8 cellular contexts compared by ENCODE assay signal in genomic region chr1:211734791-211735190, GRCh38. TPM values are rescaled to one million over a fixed set of nuclear protein-coding genes. Genes with fewer than 3 reads are reported as not detected.
DNase-seq lines count a peak whose midpoint lies in the region; ATAC-seq and TF ChIP-seq lines count a peak whose summit lies in the region.

No MANE protein-coding gene starts in this region.

- no peaks in the 10 kb centered on the region for H4K20me1 ChIP-seq in smooth muscle cell (ENCODE audit: low read depth)

- peaks cover 3% of the 10 kb centered on the region for H3F3A ChIP-seq in smooth muscle cell (ENCODE audit: low read depth)

- no peak for TF ChIP-seq EP300 in Ishikawa (IDR thresholded peaks at IDR 0.05; ENCODE audit: borderline replicate concordance)

- peak; percentile 59 for DNase-seq in NCI-H2196 treated with DMSO at 0.1 percent for 48 hours (lab: John Stamatoyannopoulos, UW; ENCODE audit: unreplicated experiment)
- DNase-seq in cerebellar cortex (ENCODE audit: low spot score) = peak; percentile 44
- no peak for DNase-seq in smooth muscle cell (lab: John Stamatoyannopoulos, UW; ENCODE audit: unreplicated experiment)
- no peak for DNase-seq in testis
- DNase-seq in foreskin melanocyte = no peak

- H3K4me3 ChIP-seq in smooth muscle cell (no peak overlapping the region), testis (no peak overlapping the region)

- H3K9me3 ChIP-seq in smooth muscle cell (replicated peaks; ENCODE audit: low read depth) (no peaks in the 10 kb centered on the region), testis (no peaks in the 10 kb centered on the region)

- ATAC-seq in GM18907 (IDR thresholded peaks at IDR 0.05; ENCODE audit: unreplicated experiment) = no peak
- no peak for ATAC-seq in HG03469 (IDR thresholded peaks at IDR 0.05; ENCODE audit: unreplicated experiment)

- intact Hi-C loops in testis (cut with DNase I; ENCODE audit: low total_unique reads) = no loop called here

- peaks cover 3% of the 10 kb centered on the region for H3K4me1 ChIP-seq in smooth muscle cell (ENCODE audit: low read depth)
- peaks cover 35% of the 10 kb centered on the region for H3K4me1 ChIP-seq in testis

- no peak overlapping the region for H3K9ac ChIP-seq in smooth muscle cell (ENCODE audit: low read depth)

- TF ChIP-seq RAD21 in Ishikawa (IDR thresholded peaks at IDR 0.05; ENCODE audit: low read depth) = no peak

- TF ChIP-seq POLR2A in testis (IDR thresholded peaks at IDR 0.05) = no peak

- no peak overlapping the region for H2AFZ ChIP-seq in smooth muscle cell (ENCODE audit: low read depth)

- H3K4me2 ChIP-seq in smooth muscle cell = peak overlapping the region; percentile 31

- H3K36me3 ChIP-seq in smooth muscle cell (ENCODE audit: low read depth) (no peaks in the 10 kb centered on the region), testis (ENCODE audit: low read depth, missing control alignments) (no peaks in the 10 kb centered on the region)

- H3K79me2 ChIP-seq in smooth muscle cell (ENCODE audit: low read depth) = no peaks in the 10 kb centered on the region

- 95% methylated on average over 4 of the region's 4 CpGs for WGBS in smooth muscle cell (ENCODE audit: low lambda C conversion rate)
- WGBS in testis, 2 donors = 55 to 64% methylated on average over 4 of the region's 4 CpGs

- H3K27ac ChIP-seq in smooth muscle cell (ENCODE audit: low read depth) = peak overlapping the region; percentile 57
- peak overlapping the region in 1 of 2 donors; percentile 80 for H3K27ac ChIP-seq in testis

- no peak for TF ChIP-seq CTCF in smooth muscle cell (IDR thresholded peaks at IDR 0.05; ENCODE audit: borderline replicate concordance, insufficient read depth, poor library complexity, severe bottlenecking)
- TF ChIP-seq CTCF in testis (IDR thresholded peaks at IDR 0.05) = no peak

- H3K27me3 ChIP-seq in smooth muscle cell (ENCODE audit: low read depth) (no peaks in the 10 kb centered on the region), testis (no peaks in the 10 kb centered on the region)

TF ChIP-seq in Ishikawa, 13 proteins besides CTCF, POLR2A, EP300 and RAD21:
- TF ChIP-seq TEAD4 (IDR thresholded peaks at IDR 0.05) (no peak), FOXM1 (IDR thresholded peaks at IDR 0.05; ENCODE audit: borderline replicate concordance, low read depth) (no peak), REST (IDR thresholded peaks at IDR 0.05; ENCODE audit: low read depth) (no peak), MAX (IDR thresholded peaks at IDR 0.05) (0 out of 2 replicates have a peak, but pooled peaks have one; percentile 12), TCF12 (IDR thresholded peaks at IDR 0.05; ENCODE audit: low read depth) (no peak), NFIC (IDR thresholded peaks at IDR 0.05) (0 out of 2 replicates have a peak, but pooled peaks have one; percentile 27)
TF ChIP-seq in Ishikawa: peak in this region for 2.

RNA-seq across cellular contexts. Expression of gene NEK2, which starts 59.4 kb away (rescaled TPM):
- 6.8 and 12.6 TPM in 2 replicates for total RNA-seq in smooth muscle cell
- polyA plus RNA-seq in smooth muscle cell = 5.8 and 7.2 TPM in 2 replicates
- total RNA-seq in testis = 10 to 100 TPM; 40.0 to 53.9 TPM
- 126 TPM for polyA plus RNA-seq in testis (ENCODE audit: insufficient read depth, low read depth, low replicate concordance)

Comparison
In these comparisons a context has a peak if more than half of its experiments do, and no peak if none do; other contexts are left out.
1. DNase-seq: peak in NCI-H2196 treated with DMSO at 0.1 percent for 48 hours (single experiment) and cerebellar cortex (single experiment); none in smooth muscle cell (single experiment), testis (single experiment) and foreskin melanocyte (single experiment).